Comparison of ENCODE assay signal across 10 cellular contexts in genomic region chr10:70492786-70493659, GRCh38. TPM values are rescaled to one million over a fixed set of nuclear protein-coding genes. Genes with fewer than 3 reads are reported as not detected.
A peak's percentile ranks its signal among the peaks of the same experiment; 100 is the strongest.
DNase-seq lines count a peak whose midpoint lies in the region; ATAC-seq and TF ChIP-seq lines count a peak whose summit lies in the region.
"Had no signal": no experiment of that assay in that cellular context is flagged by ENCODE, and none has a peak within 500 bp of the region (broad histone marks: within the 10 kb centered on the region; RNA-seq: fewer than 3 reads in every experiment).

No MANE protein-coding gene starts in this region.

- H3K4me3 Mint-ChIP-seq in type B pancreatic cell = no peak overlapping the region

- H3K4me2 ChIP-seq in OCI-LY7 (ENCODE audit: low read length) = peak overlapping the region; percentile 95

- DNase-seq in GF-D8 (lab: John Stamatoyannopoulos, UW) (peak; percentile 70), OCI-LY7 (ENCODE audit: low spot score) (peak; percentile 89), iPS-NIHi11 (ENCODE audit: low spot score) (peak; percentile 4), WERI-Rb-1 (no peak), HAP-1 (ENCODE audit: low spot score in 2 of 2) (no peak), type B pancreatic cell (ENCODE audit: extremely low spot score, unreplicated experiment) (no peak)

- H3K27ac ChIP-seq in OCI-LY7 (ENCODE audit: low read depth, low read length, poor library complexity, severe bottlenecking) = peak overlapping the region; percentile 98
- H3K27ac ChIP-seq in WERI-Rb-1 = no peak overlapping the region
- H3K27ac ChIP-seq: SJSA1 had no signal

- no peaks in the 10 kb centered on the region for H3K36me3 Mint-ChIP-seq in type B pancreatic cell

- POLR2A ChIA-PET in OCI-LY7 (lab: Charles Lee) = interaction anchor here (0.6 to 5.1 kb wide), 10 partner anchors 12 to 68 kb away, joined by 3 to 35 read pairs (median 4); partner anchors contain the start of gene PALD1

- H3K36me3 ChIP-seq in OCI-LY7 (ENCODE audit: insufficient read depth, low read length) (peaks cover 25% of the 10 kb centered on the region), WERI-Rb-1 (no peaks in the 10 kb centered on the region), HAP-1 (replicated peaks) (no peaks in the 10 kb centered on the region)
- H3K36me3 ChIP-seq: SJSA1 had no signal

- H3K4me1 ChIP-seq in OCI-LY7 (ENCODE audit: insufficient read depth, low read length, poor library complexity, severe bottlenecking) (peaks cover 99% of the 10 kb centered on the region), HAP-1 (peaks cover 4% of the 10 kb centered on the region)
- H3K4me1 ChIP-seq: SJSA1 had no signal

- H3K9me3 ChIP-seq in OCI-LY7 (ENCODE audit: low read length) (no peaks in the 10 kb centered on the region), WERI-Rb-1 (ENCODE audit: severe bottlenecking) (no peaks in the 10 kb centered on the region), HAP-1 (no peaks in the 10 kb centered on the region)
- H3K9me3 ChIP-seq: SJSA1 had no signal

- H3K4me3 ChIP-seq in OCI-LY7 (ENCODE audit: low read depth, low read length, poor library complexity, severe bottlenecking) = peak overlapping the region; percentile 64
- no peak overlapping the region for H3K4me3 ChIP-seq in WERI-Rb-1 (ENCODE audit: low read depth, low read length)
- H3K4me3 ChIP-seq in HAP-1 = no peak overlapping the region
- H3K4me3 ChIP-seq: SJSA1 had no signal

- H3K9me3 Mint-ChIP-seq in type B pancreatic cell = no peaks in the 10 kb centered on the region

- no peak overlapping the region for H2AFZ ChIP-seq in OCI-LY7 (ENCODE audit: low read length)

- H3K79me2 ChIP-seq in OCI-LY7 (ENCODE audit: insufficient read depth, low read depth, low read length) = peaks cover 76% of the 10 kb centered on the region

- no peak for TF ChIP-seq CTCF in OCI-LY7 (conservative IDR thresholded peaks at IDR 0.05; ENCODE audit: low read length)
- TF ChIP-seq CTCF in WERI-Rb-1 (IDR thresholded peaks at IDR 0.05; ENCODE audit: low read depth, low read length) = no peak
- no peak for TF ChIP-seq CTCF in type B pancreatic cell (conservative IDR thresholded peaks at IDR 0.05)

- no TSS peak for BruUV-seq in OCI-LY7 (replicated peaks; lab: Mats Ljungman, UMichigan)

- intact Hi-C loops in OCI-LY7 (cut with micrococcal nuclease; ENCODE audit: unreplicated experiment) = loop anchor here (1.0 kb wide), 1 partner anchor 16 kb away; no protein-coding TSS in a partner anchor

- peak; percentile 27 for ATAC-seq in HG02840 (IDR thresholded peaks at IDR 0.05; ENCODE audit: low FRiP score, unreplicated experiment)
- no peak for ATAC-seq in GM21360 (IDR thresholded peaks at IDR 0.05; ENCODE audit: unreplicated experiment)

- H3K27ac Mint-ChIP-seq in type B pancreatic cell = no peak overlapping the region

- CTCF ChIA-PET in OCI-LY7 (lab: Charles Lee; ENCODE audit: unreplicated experiment) = interaction anchor here (0.5 to 1.1 kb wide), 3 partner anchors 12 to 24 kb away, joined by 4 to 7 read pairs (median 4); no protein-coding TSS in a partner anchor

- peaks cover 18% of the 10 kb centered on the region for H3K4me1 Mint-ChIP-seq in type B pancreatic cell (ENCODE audit: unreplicated experiment)

- peaks cover 6% of the 10 kb centered on the region for H3K27me3 Mint-ChIP-seq in type B pancreatic cell

- no peaks in the 10 kb centered on the region for H3K9me2 ChIP-seq in OCI-LY7 (ENCODE audit: insufficient read depth, low read length)

- in situ Hi-C loops in HAP-1 (cut with MboI; ENCODE audit: low sequenced_read_pairs) = no loop called here

- no peaks in the 10 kb centered on the region for H4K20me1 ChIP-seq in OCI-LY7 (ENCODE audit: insufficient read depth, low read length)

- H3K27me3 ChIP-seq in WERI-Rb-1 (ENCODE audit: insufficient read depth, low read depth, severe bottlenecking) (no peaks in the 10 kb centered on the region), HAP-1 (ENCODE audit: low read depth) (no peaks in the 10 kb centered on the region)

RNA-seq across cellular contexts. Expression of gene PALD1, which starts 14.5 kb away (rescaled TPM):
- 41.6 and 52.7 TPM in 2 replicates for total RNA-seq in OCI-LY7 (2014; rRNA removed; shearing (Covaris generic))
- total RNA-seq in OCI-LY7 (2022) = 54.5 and 66.7 TPM in 2 replicates
- 0.43 and 9.6 TPM in 2 replicates for total RNA-seq in type B pancreatic cell (ENCODE audit: low replicate concordance)
- total RNA-seq: SJSA1 had no signal

RNA-seq across cellular contexts. Expression of gene NODAL, which starts 51.5 kb away (rescaled TPM):
- total RNA-seq in OCI-LY7 (2014; rRNA removed; shearing (Covaris generic)) = not detected in 2 replicates
- total RNA-seq in OCI-LY7 (2022) (not detected in 2 replicates), type B pancreatic cell (ENCODE audit: low replicate concordance) (not detected in 2 replicates)
- total RNA-seq: osteocyte, SJSA1 had no signal

Comparison
In these comparisons a context has a peak if more than half of its experiments do, and no peak if none do; other contexts are left out.
1. DNase-seq: peak in GF-D8 (single experiment), OCI-LY7 (single experiment) and iPS-NIHi11 (single experiment); none in WERI-Rb-1 (single experiment), HAP-1 (0 of 2) and type B pancreatic cell (single experiment).